18 cellular contexts compared by ENCODE assay signal in genomic region chr2:38122344-38122743, GRCh38. TPM values are rescaled to one million over a fixed set of nuclear protein-coding genes. Genes with fewer than 3 reads are reported as not detected.
A peak's percentile ranks its signal among the peaks of the same experiment; 100 is the strongest.
DNase-seq lines count a peak whose midpoint lies in the region; ATAC-seq and TF ChIP-seq lines count a peak whose summit lies in the region.
"Had no signal": no experiment of that assay in that cellular context is flagged by ENCODE, and none has a peak within 500 bp of the region (broad histone marks: within the 10 kb centered on the region; RNA-seq: fewer than 3 reads in every experiment).

No MANE protein-coding gene starts in this region.

- 54 to 64% methylated on average over 7 of the region's 7 CpGs for whole genome bisulfite sequencing in heart right ventricle, 2 donors

- intact Hi-C loops in heart right ventricle (cut with DNase I), result no loop called here

- DNase-seq in cardiac fibroblast (ENCODE audit: low read depth in 2 of 2), result peak; percentile 48 to 81
- peak; percentile 30 to 52 for DNase-seq in heart right ventricle
- peak; percentile 86 for DNase-seq in osteoblast (ENCODE audit: insufficient read length, low spot score, missing footprints)
- DNase-seq in HAP-1 (ENCODE audit: low spot score in 2 of 2), result no peak
- DNase-seq in A172 (ENCODE audit: low spot score), result no peak
- DNase-seq: activated CD4-positive, alpha-beta T cell treated with anti-CD3 and anti-CD28 coated beads, Interleukin-2, amount 10 ng/mL, durations not matched to agents 7 days and 5 days; activated CD8-positive, alpha-beta memory T cell treated with anti-CD3 and anti-CD28 coated beads, Interleukin-2, amount 10 ng/mL, durations not matched to agents 7 days and 5 days; activated naive CD4-positive, alpha-beta T cell treated with anti-CD3 and anti-CD28 coated beads, Interleukin-2, amount 50 U/mL, for 16 hours; effector memory CD4-positive, alpha-beta T cell; NCI-H1105 treated with DMSO at 0.1 percent for 48 hours; NCI-H526; nephron progenitor cell had no signal

- H3K36me3 ChIP-seq in ACC112 (ENCODE audit: insufficient read depth, low read length) (no peaks in the 10 kb centered on the region), heart right ventricle (peaks cover 0 to 1% (median 0%) of the 10 kb centered on the region in 9 donors), osteoblast (ENCODE audit: insufficient read depth, low read length) (no peaks in the 10 kb centered on the region), HAP-1 (replicated peaks) (no peaks in the 10 kb centered on the region)
- H3K36me3 ChIP-seq: ascending aorta, BLaER1 had no signal

- ATAC-seq in heart right ventricle, result peak in 4 of 8 donors; percentile 53 to 74 (median 68)
- no peak for ATAC-seq in GM18868 (IDR thresholded peaks at IDR 0.05; ENCODE audit: unreplicated experiment)
- no peak for ATAC-seq in GM18502 (IDR thresholded peaks at IDR 0.05; ENCODE audit: poor library complexity, unreplicated experiment)
- ATAC-seq: activated CD8-positive, alpha-beta memory T cell treated with anti-CD3 and anti-CD28 coated beads, Interleukin-2, amount 10 ng/mL, durations not matched to agents 7 days and 5 days had no signal

- no peaks in the 10 kb centered on the region for H3K79me2 ChIP-seq in ACC112 (ENCODE audit: control insufficient read depth, insufficient read depth, low read length, unreplicated experiment)
- no peaks in the 10 kb centered on the region for H3K79me2 ChIP-seq in osteoblast (ENCODE audit: insufficient read depth, low read length)

- H3K9me3 ChIP-seq in heart right ventricle (peaks cover 0 to 14% (median 1%) of the 10 kb centered on the region in 11 donors), osteoblast (ENCODE audit: low read depth, low read length) (no peaks in the 10 kb centered on the region), HAP-1 (no peaks in the 10 kb centered on the region; the same call in 1 of the 2 replicates)

- H4K20me1 ChIP-seq in osteoblast (ENCODE audit: insufficient read depth, low read length), result no peaks in the 10 kb centered on the region
- H4K20me1 ChIP-seq: BLaER1 had no signal

- H3K27me3 ChIP-seq in ACC112 (ENCODE audit: insufficient read depth, low read length) (no peaks in the 10 kb centered on the region), heart right ventricle (no peaks in the 10 kb centered on the region), osteoblast (ENCODE audit: insufficient read depth, low read length) (no peaks in the 10 kb centered on the region), HAP-1 (ENCODE audit: low read depth) (peaks cover 3% of the 10 kb centered on the region; the same call in 1 of the 2 replicates)
- H3K27me3 ChIP-seq: ascending aorta, BLaER1 had no signal

- H2AFZ ChIP-seq in ACC112 (ENCODE audit: low read length, unreplicated experiment), result peak overlapping the region; percentile 28
- peak overlapping the region; percentile 67 for H2AFZ ChIP-seq in osteoblast (ENCODE audit: low read length)

- H3K27ac ChIP-seq in ACC112 (ENCODE audit: low read depth, low read length) (no peak overlapping the region), heart right ventricle (peak overlapping the region in 8 of 10 donors; percentile 9 to 75 (median 52)), osteoblast (ENCODE audit: low read depth, low read length) (peak overlapping the region; percentile 38)
- H3K27ac ChIP-seq: BLaER1, VCaP had no signal

- in situ Hi-C loops in HAP-1 (cut with MboI; ENCODE audit: low sequenced_read_pairs), result no loop called here

- peaks cover 18% of the 10 kb centered on the region for H3K4me1 ChIP-seq in ACC112 (ENCODE audit: control insufficient read depth, insufficient read depth, low read length, unreplicated experiment)
- peaks cover 0 to 50% (median 17%) of the 10 kb centered on the region in 9 donors for H3K4me1 ChIP-seq in heart right ventricle
- peaks cover 23% of the 10 kb centered on the region for H3K4me1 ChIP-seq in osteoblast (ENCODE audit: insufficient read depth, low read length)
- H3K4me1 ChIP-seq in HAP-1, result no peaks in the 10 kb centered on the region
- H3K4me1 ChIP-seq: ascending aorta, BLaER1 had no signal

- no peak for TF ChIP-seq CTCF in cardiac fibroblast (IDR thresholded peaks at IDR 0.05; ENCODE audit: low read depth, low read length)
- TF ChIP-seq CTCF in heart right ventricle (IDR thresholded peaks at IDR 0.05), result no peak
- TF ChIP-seq CTCF in osteoblast (IDR thresholded peaks at IDR 0.05; ENCODE audit: extremely low read depth, low read depth, low read length), result no peak

- H3K4me2 ChIP-seq in osteoblast (ENCODE audit: insufficient read depth, low read length), result peak overlapping the region; percentile 65
- H3K4me2 ChIP-seq: BLaER1 had no signal

- H3K4me3 ChIP-seq in ACC112 (ENCODE audit: low read depth, low read length) (peak overlapping the region; percentile 11; the same call in 1 of the 2 replicates), cardiac fibroblast (replicated peaks in 1 of 2; ENCODE audit: low read depth in 2 of 2, low read length in 2 of 2) (no peak overlapping the region), heart right ventricle (no peak overlapping the region), osteoblast (ENCODE audit: insufficient read depth, low read length) (peak overlapping the region; percentile 24), HAP-1 (no peak overlapping the region)
- H3K4me3 ChIP-seq: ascending aorta, BLaER1 had no signal

RNA-seq across cellular contexts. Expression of gene CYP1B1, which starts 46.4 kb away (rescaled TPM):
- total RNA-seq in heart right ventricle (10 to 100 TPM in 9 of 10 donors, 1 to 10 TPM in 1; 8.5 to 89.3 (median 18.6) TPM), osteoblast (827 and 849 TPM in 2 replicates)
- 1 to 10 TPM; 7.2 to 7.9 TPM for polyA plus RNA-seq in heart right ventricle
- total RNA-seq in A172 (2014; rRNA removed; shearing (Covaris generic)), result 0.31 and 0.38 TPM in 2 replicates

Comparison
In these comparisons a context has a peak if more than half of its experiments do, and no peak if none do; other contexts are left out.
1. H3K4me3 ChIP-seq: peak in ACC112 (single experiment) and osteoblast (single experiment); none in cardiac fibroblast (0 of 2), heart right ventricle (0 of 10) and HAP-1 (single experiment).
2. DNase-seq: peak in cardiac fibroblast (2 of 2), heart right ventricle (2 of 2) and osteoblast (single experiment); none in HAP-1 (0 of 2) and A172 (single experiment).